ENCODE assay signal across 35 cellular contexts in the genomic region with DNA sequence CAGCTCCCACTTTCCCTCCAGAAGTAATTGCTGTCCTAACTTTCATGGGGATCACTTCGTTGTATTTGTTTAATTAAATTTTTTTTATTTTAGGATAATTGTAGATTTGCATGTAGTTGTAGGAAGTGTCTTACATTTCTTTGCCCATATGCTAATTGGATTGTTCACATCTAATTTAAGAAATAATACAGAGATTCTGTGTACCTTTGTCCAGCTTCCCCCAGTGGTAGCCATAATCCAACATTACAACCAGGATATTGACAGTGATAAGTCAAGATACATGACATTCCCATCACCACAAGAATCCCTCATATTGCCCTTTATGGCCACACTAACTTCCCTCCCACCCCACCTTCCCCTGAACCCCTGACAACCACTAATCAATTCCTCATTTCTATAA.
"Had no signal": no experiment of that assay in that cellular context is flagged by ENCODE, and none has a peak within 500 bp of the region (broad histone marks: within the 10 kb centered on the region; RNA-seq: fewer than 3 reads in every experiment).

No MANE protein-coding gene starts in this region.

- H3K4me3 ChIP-seq: MG63 had no signal

- H3K9me3 ChIP-seq: MG63 had no signal

- DNase-seq: Karpas-422, Kasumi-1, MM.1S, MV-4-11, NCI-H1048, NCI-H1092, NCI-H1092 treated with DMSO at 0.1 percent for 48 hours, NCI-H1105, NCI-H1105 treated with DMSO at 0.1 percent for 48 hours, NCI-H1417, NCI-H1417 treated with DMSO at 0.1 percent for 48 hours, NCI-H1436, NCI-H1436 treated with DMSO at 0.1 percent for 48 hours, NCI-H146, NCI-H1694, NCI-H1694 treated with DMSO at 0.1 percent for 48 hours, NCI-H187, NCI-H187 treated with DMSO at 0.1 percent for 48 hours, NCI-H1930, NCI-H2029, NCI-H2029 treated with DMSO at 0.1 percent for 48 hours, NCI-H2081, NCI-H2081 treated with DMSO at 0.1 percent for 48 hours, NCI-H2107, NCI-H2171, NCI-H2171 treated with DMSO at 0.1 percent for 48 hours, NCI-H2227 treated with DMSO at 0.1 percent for 48 hours, NCI-H226, NCI-H345, NCI-H446, NCI-H446 treated with DMSO at 0.1 percent for 48 hours, NCI-H510A, NCI-H510A treated with DMSO at 0.1 percent for 48 hours, NCI-H524 had no signal

- H3K36me3 ChIP-seq: MG63 had no signal
